11 cellular contexts compared by ENCODE assay signal in genomic region chr4:61199869-61200194, GRCh38. TPM values are rescaled to one million over a fixed set of nuclear protein-coding genes. Genes with fewer than 3 reads are reported as not detected.
DNase-seq lines count a peak whose midpoint lies in the region; ATAC-seq and TF ChIP-seq lines count a peak whose summit lies in the region.
"Had no signal": no experiment of that assay in that cellular context is flagged by ENCODE, and none has a peak within 500 bp of the region (broad histone marks: within the 10 kb centered on the region; RNA-seq: fewer than 3 reads in every experiment).

No MANE protein-coding gene starts in this region.

- peaks cover 3% of the 10 kb centered on the region for H3K36me3 Mint-ChIP-seq in activated CD4-positive, alpha-beta memory T cell treated with anti-CD3 and anti-CD28 coated beads, Interleukin-2, amount 10 ng/mL, durations not matched to agents 7 days and 5 days (ENCODE audit: low read depth)
- peaks cover 4% of the 10 kb centered on the region for H3K36me3 Mint-ChIP-seq in activated CD4-positive, alpha-beta memory T cell treated with anti-CD3 and anti-CD28 coated beads for 36 hours
- peaks cover 0 to 13% (median 1%) of the 10 kb centered on the region in 5 donors for H3K36me3 Mint-ChIP-seq in naive thymus-derived CD4-positive, alpha-beta T cell

- H3K27me3 ChIP-seq in dorsolateral prefrontal cortex (peaks cover 0 to 7% (median 0%) of the 10 kb centered on the region in 45 donors), mucosa of rectum (ENCODE audit: control insufficient read depth in 2 of 2, insufficient read depth in 2 of 2, low read length in 2 of 2) (peaks cover 6 to 19% of the 10 kb centered on the region in 2 donors), upper lobe of left lung (peaks cover 0 to 27% (median 8%) of the 10 kb centered on the region in 4 donors)
- H3K27me3 ChIP-seq in naive thymus-derived CD4-positive, alpha-beta T cell (ENCODE audit: control insufficient read depth in 2 of 2, insufficient read depth in 2 of 2, low read length in 2 of 2), result no peaks in the 10 kb centered on the region
- H3K27me3 ChIP-seq: BLaER1 had no signal

- ATAC-seq in upper lobe of left lung (ENCODE audit: low FRiP score in 2 of 2) (no peak), HG03095 (IDR thresholded peaks at IDR 0.05; ENCODE audit: unreplicated experiment) (no peak), omental fat pad (ENCODE audit: low FRiP score) (no peak)
- no peak for ATAC-seq in naive thymus-derived CD4-positive, alpha-beta T cell

- H3K9me3 Mint-ChIP-seq in activated CD4-positive, alpha-beta memory T cell treated with anti-CD3 and anti-CD28 coated beads, Interleukin-2, amount 10 ng/mL, durations not matched to agents 7 days and 5 days, result peaks cover 2% of the 10 kb centered on the region
- H3K9me3 Mint-ChIP-seq in activated CD4-positive, alpha-beta memory T cell treated with anti-CD3 and anti-CD28 coated beads for 36 hours, result no peaks in the 10 kb centered on the region
- H3K9me3 Mint-ChIP-seq in naive thymus-derived CD4-positive, alpha-beta T cell, result peaks cover 0 to 18% (median 8%) of the 10 kb centered on the region in 11 donors
- H3K9me3 Mint-ChIP-seq: activated naive CD4-positive, alpha-beta T cell treated with anti-CD3 and anti-CD28 coated beads, Interleukin-2, amount 50 U/mL, for 24 hours had no signal

- intact Hi-C loops in activated CD4-positive, alpha-beta memory T cell treated with anti-CD3 and anti-CD28 coated beads for 36 hours (cut with micrococcal nuclease), result no loop called here
- intact Hi-C loops in dorsolateral prefrontal cortex (cut with DNase I), result loop anchor here (10.0 kb wide), 2 partner anchors 65 to 75 kb away; no protein-coding TSS in a partner anchor
- intact Hi-C loops in naive thymus-derived CD4-positive, alpha-beta T cell (cut with micrococcal nuclease), result no loop called here

- H3K36me3 ChIP-seq in mucosa of rectum (ENCODE audit: control insufficient read depth in 2 of 2, insufficient read depth in 2 of 2, low read length in 2 of 2) (no peaks in the 10 kb centered on the region), upper lobe of left lung (no peaks in the 10 kb centered on the region)
- no peaks in the 10 kb centered on the region for H3K36me3 ChIP-seq in naive thymus-derived CD4-positive, alpha-beta T cell (ENCODE audit: control insufficient read depth in 2 of 3, insufficient read depth in 3 of 3, low read length in 3 of 3)
- H3K36me3 ChIP-seq: BLaER1 had no signal

- H3K9me3 ChIP-seq in mucosa of rectum (ENCODE audit: control insufficient read depth in 2 of 2, low read length in 2 of 2) (no peaks in the 10 kb centered on the region), upper lobe of left lung (no peaks in the 10 kb centered on the region)
- no peaks in the 10 kb centered on the region for H3K9me3 ChIP-seq in naive thymus-derived CD4-positive, alpha-beta T cell (ENCODE audit: control insufficient read depth in 2 of 3, low read length in 3 of 3)

- TF ChIP-seq CTCF in dorsolateral prefrontal cortex (IDR thresholded peaks at IDR 0.05 in 54 of 56, conservative IDR thresholded peaks at IDR 0.05 in 2 of 56; ENCODE audit: low read depth in 1 of 56, partially characterized antibody in 56 of 56), result peak in 5 of 56 donors; percentile 9 to 38 (median 13)
- no peak for TF ChIP-seq CTCF in upper lobe of left lung (IDR thresholded peaks at IDR 0.05)
- TF ChIP-seq CTCF in omental fat pad (IDR thresholded peaks at IDR 0.05), result no peak

- H3K4me1 Mint-ChIP-seq in activated CD4-positive, alpha-beta memory T cell treated with anti-CD3 and anti-CD28 coated beads, Interleukin-2, amount 10 ng/mL, durations not matched to agents 7 days and 5 days, result peaks cover 1% of the 10 kb centered on the region
- H3K4me1 Mint-ChIP-seq in activated CD4-positive, alpha-beta memory T cell treated with anti-CD3 and anti-CD28 coated beads for 36 hours (ENCODE audit: low read depth), result peaks cover 2% of the 10 kb centered on the region
- H3K4me1 Mint-ChIP-seq in naive thymus-derived CD4-positive, alpha-beta T cell, result peaks cover 0 to 3% (median 2%) of the 10 kb centered on the region in 7 donors
- H3K4me1 Mint-ChIP-seq: activated naive CD4-positive, alpha-beta T cell treated with anti-CD3 and anti-CD28 coated beads, Interleukin-2, amount 50 U/mL, for 24 hours had no signal

- peak overlapping the region; percentile 7 for H3K4me3 Mint-ChIP-seq in activated CD4-positive, alpha-beta memory T cell treated with anti-CD3 and anti-CD28 coated beads, Interleukin-2, amount 10 ng/mL, durations not matched to agents 7 days and 5 days
- no peak overlapping the region for H3K4me3 Mint-ChIP-seq in activated CD4-positive, alpha-beta memory T cell treated with anti-CD3 and anti-CD28 coated beads for 36 hours
- peak overlapping the region in 1 of 10 donors; percentile 41 for H3K4me3 Mint-ChIP-seq in naive thymus-derived CD4-positive, alpha-beta T cell
- H3K4me3 Mint-ChIP-seq: activated naive CD4-positive, alpha-beta T cell treated with anti-CD3 and anti-CD28 coated beads, Interleukin-2, amount 50 U/mL, for 24 hours had no signal

- no peak overlapping the region for H3K27ac Mint-ChIP-seq in activated CD4-positive, alpha-beta memory T cell treated with anti-CD3 and anti-CD28 coated beads, Interleukin-2, amount 10 ng/mL, durations not matched to agents 7 days and 5 days
- no peak overlapping the region for H3K27ac Mint-ChIP-seq in activated CD4-positive, alpha-beta memory T cell treated with anti-CD3 and anti-CD28 coated beads for 36 hours
- H3K27ac Mint-ChIP-seq in naive thymus-derived CD4-positive, alpha-beta T cell, result no peak overlapping the region
- H3K27ac Mint-ChIP-seq: activated naive CD4-positive, alpha-beta T cell treated with anti-CD3 and anti-CD28 coated beads, Interleukin-2, amount 50 U/mL, for 24 hours had no signal

- TF ChIP-seq POLR2A in upper lobe of left lung (IDR thresholded peaks at IDR 0.05), result no peak

- DNase-seq in activated CD4-positive, alpha-beta memory T cell treated with anti-CD3 and anti-CD28 coated beads, Interleukin-2, amount 10 ng/mL, durations not matched to agents 7 days and 5 days, result no peak
- DNase-seq in activated CD4-positive, alpha-beta memory T cell treated with anti-CD3 and anti-CD28 coated beads for 36 hours, result no peak
- DNase-seq in dorsolateral prefrontal cortex, result no peak
- no peak for DNase-seq in upper lobe of left lung
- DNase-seq in omental fat pad (ENCODE audit: low spot score), result no peak
- DNase-seq in naive thymus-derived CD4-positive, alpha-beta T cell, result no peak
- DNase-seq: T-helper 9 cell had no signal

- H3K27ac ChIP-seq in dorsolateral prefrontal cortex, result peak overlapping the region in 58 of 59 donors; percentile 8 to 96 (median 91)
- H3K27ac ChIP-seq in mucosa of rectum (ENCODE audit: low read depth in 2 of 2, low read length in 2 of 2), result no peak overlapping the region
- H3K27ac ChIP-seq in upper lobe of left lung, result no peak overlapping the region
- no peak overlapping the region for H3K27ac ChIP-seq in naive thymus-derived CD4-positive, alpha-beta T cell (ENCODE audit: low read depth, low read length)
- H3K27ac ChIP-seq: BLaER1 had no signal

- POLR2A ChIA-PET in activated CD4-positive, alpha-beta memory T cell treated with anti-CD3 and anti-CD28 coated beads, Interleukin-2, amount 10 ng/mL, durations not matched to agents 7 days and 5 days (lab: Charles Lee), result no interaction called here
- POLR2A ChIA-PET in activated CD4-positive, alpha-beta memory T cell treated with anti-CD3 and anti-CD28 coated beads for 36 hours (lab: Charles Lee), result no interaction called here
- POLR2A ChIA-PET in naive thymus-derived CD4-positive, alpha-beta T cell (lab: Charles Lee), result no interaction called here

- peak overlapping the region; percentile 51 to 91 (median 80) for H3K4me3 ChIP-seq in dorsolateral prefrontal cortex
- peak overlapping the region; percentile 34 to 43 for H3K4me3 ChIP-seq in mucosa of rectum (ENCODE audit: low read length in 2 of 2)
- H3K4me3 ChIP-seq in upper lobe of left lung, result peak overlapping the region in 3 of 4 donors; percentile 52 to 64 (median 60)
- no peak overlapping the region for H3K4me3 ChIP-seq in naive thymus-derived CD4-positive, alpha-beta T cell (ENCODE audit: low read length)

- TF ChIP-seq EP300 in upper lobe of left lung (IDR thresholded peaks at IDR 0.05), result no peak

- CTCF ChIA-PET in activated CD4-positive, alpha-beta memory T cell treated with anti-CD3 and anti-CD28 coated beads, Interleukin-2, amount 10 ng/mL, durations not matched to agents 7 days and 5 days (lab: Charles Lee), result no interaction called here
- CTCF ChIA-PET in activated CD4-positive, alpha-beta memory T cell treated with anti-CD3 and anti-CD28 coated beads for 36 hours (lab: Charles Lee), result no interaction called here
- CTCF ChIA-PET in naive thymus-derived CD4-positive, alpha-beta T cell (lab: Charles Lee), result no interaction called here

- WGBS in upper lobe of left lung, 2 donors, result 7 to 9% methylated on average over 10 of the region's 10 CpGs

- H3K27me3 Mint-ChIP-seq in activated CD4-positive, alpha-beta memory T cell treated with anti-CD3 and anti-CD28 coated beads, Interleukin-2, amount 10 ng/mL, durations not matched to agents 7 days and 5 days, result peaks cover 48% of the 10 kb centered on the region
- H3K27me3 Mint-ChIP-seq in activated CD4-positive, alpha-beta memory T cell treated with anti-CD3 and anti-CD28 coated beads for 36 hours, result peaks cover 41% of the 10 kb centered on the region
- H3K27me3 Mint-ChIP-seq in naive thymus-derived CD4-positive, alpha-beta T cell, result peaks cover 46 to 52% (median 48%) of the 10 kb centered on the region in 5 donors

- no peaks in the 10 kb centered on the region for H3K4me1 ChIP-seq in mucosa of rectum (ENCODE audit: control insufficient read depth in 2 of 2, insufficient read depth in 2 of 2, low read length in 2 of 2)
- H3K4me1 ChIP-seq in upper lobe of left lung, result peaks cover 0 to 38% (median 14%) of the 10 kb centered on the region in 4 donors
- H3K4me1 ChIP-seq in naive thymus-derived CD4-positive, alpha-beta T cell (ENCODE audit: control insufficient read depth in 2 of 2, insufficient read depth in 2 of 2, low read length in 2 of 2), result no peaks in the 10 kb centered on the region
- H3K4me1 ChIP-seq: BLaER1 had no signal

- H3K9ac ChIP-seq in mucosa of rectum (ENCODE audit: low read depth in 1 of 2, low read length in 2 of 2), result no peak overlapping the region
- H3K9ac ChIP-seq: BLaER1 had no signal

RNA-seq across cellular contexts. Expression of gene ADGRL3, which starts 0.3 kb away (rescaled TPM):
- total RNA-seq in activated CD4-positive, alpha-beta memory T cell treated with anti-CD3 and anti-CD28 coated beads, Interleukin-2, amount 10 ng/mL, durations not matched to agents 7 days and 5 days, result not detected
- not detected for total RNA-seq in activated CD4-positive, alpha-beta memory T cell treated with anti-CD3 and anti-CD28 coated beads for 36 hours
- total RNA-seq in dorsolateral prefrontal cortex (100 to 1,000 TPM in 96 of 120 experiments, 10 to 100 TPM in 24; 52.6 to 148 (median 110) TPM), upper lobe of left lung (1 to 10 TPM; 1.0 to 8.5 (median 2.9) TPM), omental fat pad (10 to 100 TPM in 1 of 4 donors, 1 to 10 TPM in 3; 2.5 to 16.4 (median 4.6) TPM)
- total RNA-seq in naive thymus-derived CD4-positive, alpha-beta T cell, result not detected
- not detected for polyA plus RNA-seq in naive thymus-derived CD4-positive, alpha-beta T cell

Comparison
In these comparisons a context has a peak if more than half of its experiments do, and no peak if none do; other contexts are left out.
1. H3K27ac ChIP-seq: peak in dorsolateral prefrontal cortex (58 of 59); none in mucosa of rectum (0 of 2), upper lobe of left lung (0 of 4) and naive thymus-derived CD4-positive, alpha-beta T cell (single experiment).
2. intact Hi-C loops: an anchor here in dorsolateral prefrontal cortex (10.0 kb wide); none called in activated CD4-positive, alpha-beta memory T cell treated with anti-CD3 and anti-CD28 coated beads for 36 hours and naive thymus-derived CD4-positive, alpha-beta T cell.